In the genomic region with DNA sequence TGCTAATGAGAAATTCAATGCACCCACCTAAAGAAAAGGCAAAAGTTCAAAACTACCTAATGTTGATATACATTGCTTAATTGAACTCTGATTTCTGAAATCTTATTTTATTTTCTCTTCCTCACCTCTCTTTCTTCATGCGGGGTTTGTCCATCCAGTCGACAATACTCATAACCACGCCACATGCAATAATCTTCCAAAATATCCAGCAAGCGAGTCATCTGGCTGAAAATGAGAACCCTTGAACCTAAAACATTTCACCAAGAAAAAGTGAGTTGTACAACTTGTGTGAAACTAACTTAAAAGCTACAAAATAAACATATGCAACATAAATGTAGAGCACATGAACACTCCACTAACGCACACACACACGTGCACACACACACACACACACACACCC, we compare ENCODE assay signal across 1 cellular context.
TF ChIP-seq lines count a peak whose summit lies in the region.

No MANE protein-coding gene starts in this region.

TF ChIP-seq in IMR-90, 13 proteins besides CTCF, POLR2A, EP300 and RAD21:
- peak; percentile 10; the same call in 1 of the 2 replicates for TF ChIP-seq CEBPB (IDR thresholded peaks at IDR 0.05; ENCODE audit: low read depth, low read length)
- no peak for TF ChIP-seq FOS (IDR thresholded peaks at IDR 0.05; ENCODE audit: low read depth, low read length)
